Comparison of ENCODE assay signal across 34 cellular contexts in the genomic region with DNA sequence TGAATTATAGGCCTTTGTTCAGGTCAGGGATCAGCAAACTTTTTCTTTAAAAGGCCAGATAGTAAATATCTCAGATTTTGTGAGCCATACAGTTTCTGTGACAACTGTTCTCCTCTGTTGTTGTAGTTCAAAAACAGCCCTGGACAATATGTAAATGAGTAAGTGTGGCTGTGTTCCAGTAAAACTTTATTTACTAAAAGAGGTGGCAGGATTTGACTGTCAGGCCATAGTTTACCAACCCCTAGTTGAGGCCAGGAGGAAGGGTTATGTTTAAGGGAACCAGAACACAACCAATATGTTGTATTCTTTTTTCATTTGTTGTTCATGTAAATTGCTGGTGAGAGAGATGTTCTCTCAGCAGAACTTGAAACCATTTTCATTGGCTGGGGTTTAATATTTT.
"Had no signal": no experiment of that assay in that cellular context is flagged by ENCODE, and none has a peak within 500 bp of the region (broad histone marks: within the 10 kb centered on the region; RNA-seq: fewer than 3 reads in every experiment).

No MANE protein-coding gene starts in this region.

- H3K27me3 ChIP-seq: adrenal gland, ascending aorta, body of pancreas, brain microvascular endothelial cell, breast epithelium, cardiac muscle cell had no signal

- H3K9me3 ChIP-seq: adrenal gland, ascending aorta, body of pancreas, breast epithelium had no signal

- H3K4me1 ChIP-seq: adrenal gland, ascending aorta, body of pancreas, breast epithelium had no signal

- FAIRE-seq: astrocyte, bronchial epithelial cell had no signal

- H3K4me3 ChIP-seq: adrenal gland, ascending aorta, body of pancreas, breast epithelium, cardiac muscle cell had no signal

- H3K27ac ChIP-seq: adrenal gland, ascending aorta, body of pancreas, brain microvascular endothelial cell, breast epithelium, cardiac muscle cell had no signal

- H3K36me3 ChIP-seq: adrenal gland, ascending aorta, brain microvascular endothelial cell, breast epithelium, cardiac muscle cell had no signal

- DNase-seq: activated effector memory CD4-positive, alpha-beta T cell treated with anti-CD3 and anti-CD28 coated beads, Interleukin-2, amount 50 U/mL, for 16 hours; activated effector memory CD4-positive, alpha-beta T cell treated with Interleukin-2 at 50 U/mL for 16 hours; activated gamma-delta T cell; activated gamma-delta T cell treated with Interleukin-2 at 50 U/mL for 16 hours; activated naive CD4-positive, alpha-beta T cell; activated naive CD4-positive, alpha-beta T cell treated with anti-CD3 and anti-CD28 coated beads for 36 hours; activated naive CD4-positive, alpha-beta T cell treated with anti-CD3 and anti-CD28 coated beads, Interleukin-2, amount 10 ng/mL, durations not matched to agents 7 days and 5 days; activated naive CD4-positive, alpha-beta T cell treated with anti-CD3 and anti-CD28 coated beads, Interleukin-2, amount 50 U/mL, for 16 hours; activated naive CD4-positive, alpha-beta T cell treated with Interleukin-2 at 50 U/mL for 16 hours; activated naive CD8-positive, alpha-beta T cell treated with anti-CD3 and anti-CD28 coated beads for 36 hours; activated naive CD8-positive, alpha-beta T cell treated with anti-CD3 and anti-CD28 coated beads, Interleukin-2, amount 10 ng/mL, durations not matched to agents 7 days and 5 days; activated naive CD8-positive, alpha-beta T cell treated with anti-CD3 and anti-CD28 coated beads, Interleukin-2, amount 50 U/mL, for 24 hours; activated T-cell treated with anti-CD3 and anti-CD28 coated beads, Interleukin-2, amount 50 U/mL, for 1 hour; activated T-cell treated with anti-CD3 and anti-CD28 coated beads, Interleukin-2, amount 50 U/mL, for 24 hours; activated T-cell treated with anti-CD3 and anti-CD28 coated beads, Interleukin-2, amount 50 U/mL, for 4 hours; activated T-cell treated with anti-CD3 and anti-CD28 coated beads, Interleukin-2, amount 50 U/mL, for 48 hours; activated T-cell treated with anti-CD3 and anti-CD28 coated beads, Interleukin-2, amount 50 U/mL, for 72 hours; adrenal gland; amniotic stem cell; amygdala; anterior cingulate cortex; aorta; body of pancreas; brain microvascular endothelial cell; caudate nucleus; central memory CD4-positive, alpha-beta T cell; cerebellar nuclear complex had no signal

- ATAC-seq: activated naive CD4-positive, alpha-beta T cell treated with anti-CD3 and anti-CD28 coated beads, Interleukin-2, amount 50 U/mL, for 72 hours; activated naive CD8-positive, alpha-beta T cell treated with anti-CD3 and anti-CD28 coated beads, Interleukin-2, amount 50 U/mL, for 24 hours; activated T-cell treated with anti-CD3 and anti-CD28 coated beads, Interleukin-2, amount 50 U/mL, for 4 hours; activated T-cell treated with anti-CD3 and anti-CD28 coated beads, Interleukin-2, amount 50 U/mL, for 72 hours; activated T-helper 17 cell treated with anti-CD3 and anti-CD28 coated beads, Interleukin-2, amount 50 U/mL, for 72 hours; body of pancreas had no signal
